In genomic region chr4:10584042-10584441, GRCh38 we compare ENCODE assay signal across 8 cellular contexts.
A peak's percentile ranks its signal among the peaks of the same experiment; 100 is the strongest.
DNase-seq lines count a peak whose midpoint lies in the region; ATAC-seq and TF ChIP-seq lines count a peak whose summit lies in the region.

No MANE protein-coding gene starts in this region.

- peaks cover 3% of the 10 kb centered on the region for H3K27me3 ChIP-seq in foreskin keratinocyte

- peak; percentile 78 for ATAC-seq in foreskin keratinocyte

- DNase-seq in GM03348 (ENCODE audit: low spot score) (peak; percentile 87), H4 (ENCODE audit: low spot score) (peak; percentile 85), OCI-M1 (lab: John Stamatoyannopoulos, UW) (peak; percentile 93), foreskin keratinocyte (peak; percentile 77 to 82), stromal cell of bone marrow (ENCODE audit: low read depth) (peak; percentile 72), NCI-H2081 (lab: John Stamatoyannopoulos, UW) (no peak), activated T-cell treated with anti-CD3 and anti-CD28 coated beads for 4 hours (no peak)
- DNase-seq in activated CD4-positive, alpha-beta T cell treated with anti-CD3 and anti-CD28 coated beads, Interleukin-2, amount 50 U/mL, for 1 hour, result no peak

- peaks cover 11% of the 10 kb centered on the region for H3K4me1 ChIP-seq in foreskin keratinocyte

- no peak overlapping the region for H3K27ac ChIP-seq in foreskin keratinocyte

- no peak for TF ChIP-seq CTCF in foreskin keratinocyte (conservative IDR thresholded peaks at IDR 0.05)

Comparison
In these comparisons a context has a peak if more than half of its experiments do, and no peak if none do; other contexts are left out.
1. DNase-seq: peak in GM03348 (single experiment), H4 (single experiment), OCI-M1 (single experiment), foreskin keratinocyte (2 of 2) and stromal cell of bone marrow (single experiment); none in activated CD4-positive, alpha-beta T cell treated with anti-CD3 and anti-CD28 coated beads, Interleukin-2, amount 50 U/mL, for 1 hour (single experiment), NCI-H2081 (0 of 2) and activated T-cell treated with anti-CD3 and anti-CD28 coated beads for 4 hours (single experiment).